ENCODE assay signal across 11 cellular contexts in genomic region chr2:191728710-191729597, GRCh38. TPM values are rescaled to one million over a fixed set of nuclear protein-coding genes. Genes with fewer than 3 reads are reported as not detected.
DNase-seq lines count a peak whose midpoint lies in the region; ATAC-seq and TF ChIP-seq lines count a peak whose summit lies in the region.
"Had no signal": no experiment of that assay in that cellular context is flagged by ENCODE, and none has a peak within 500 bp of the region (broad histone marks: within the 10 kb centered on the region; RNA-seq: fewer than 3 reads in every experiment).

No MANE protein-coding gene starts in this region.

- 76 to 84% methylated on average over 5 of the region's 5 CpGs for WGBS in upper lobe of left lung, 2 donors

- H3K4me2 ChIP-seq in GM23338 = no peak overlapping the region

- DNase-seq in AG10803 (ENCODE audit: low read depth) (peak; percentile 31), GM23338 (ENCODE audit: low spot score) (peak; percentile 21), NOMO-1 treated with DMSO at 0.1 percent for 48 hours (lab: John Stamatoyannopoulos, UW; ENCODE audit: unreplicated experiment) (peak; percentile 71), epithelial cell of esophagus (ENCODE audit: low read depth) (peak; percentile 26), cerebellar nuclear complex (lab: John Stamatoyannopoulos, UW) (no peak), NCI-H146 treated with DMSO at 0.1 percent for 48 hours (lab: John Stamatoyannopoulos, UW; ENCODE audit: unreplicated experiment) (no peak), GM10266 (ENCODE audit: extremely low spot score) (no peak), upper lobe of left lung (no peak)
- DNase-seq: NCI-H1105 treated with DMSO at 0.1 percent for 48 hours had no signal

- ATAC-seq in GM23338 = peak; percentile 33; the same call in 2 of the 3 replicates
- ATAC-seq in upper lobe of left lung (ENCODE audit: low FRiP score in 2 of 2) = no peak

- H3K9me3 Mint-ChIP-seq in GM23338 = no peaks in the 10 kb centered on the region
- H3K9me3 Mint-ChIP-seq: activated T-helper 1 cell treated with anti-CD3 and anti-CD28 coated beads, Interleukin-12 subunit alpha, Interleukin-12 subunit beta, Interleukin-2, Interleukin-4 antibody, amounts not matched to agents 30 ng/mL and 10 ng/mL and 1 ng/mL, durations not matched to agents 14 hours and 24 hours and 36 hours had no signal

- TF ChIP-seq EP300 in upper lobe of left lung (IDR thresholded peaks at IDR 0.05) = no peak

- H4K20me1 ChIP-seq in GM23338 (replicated peaks; ENCODE audit: insufficient read depth) = no peaks in the 10 kb centered on the region

- no peak for TF ChIP-seq POLR2A in upper lobe of left lung (IDR thresholded peaks at IDR 0.05)

- H3K4me3 Mint-ChIP-seq in GM23338 = no peak overlapping the region
- H3K4me3 Mint-ChIP-seq: activated T-helper 1 cell treated with anti-CD3 and anti-CD28 coated beads, Interleukin-12 subunit alpha, Interleukin-12 subunit beta, Interleukin-2, Interleukin-4 antibody, amounts not matched to agents 30 ng/mL and 10 ng/mL and 1 ng/mL, durations not matched to agents 14 hours and 24 hours and 36 hours had no signal

- TF ChIP-seq CTCF in AG10803 (conservative IDR thresholded peaks at IDR 0.05; ENCODE audit: low read length) (no peak), GM23338 (conservative IDR thresholded peaks at IDR 0.05; ENCODE audit: low read depth in 2 of 2) (peak; percentile 31 to 35; a peak in 3 of 4 replicates), epithelial cell of esophagus (IDR thresholded peaks at IDR 0.05; ENCODE audit: insufficient read depth, low read depth, low read length, missing control alignments) (peak; percentile 5), GM10266 (IDR thresholded peaks at IDR 0.05; ENCODE audit: control insufficient read depth, insufficient read depth, low read depth, missing control alignments) (no peak), upper lobe of left lung (IDR thresholded peaks at IDR 0.05) (no peak)

- H3K36me3 Mint-ChIP-seq in GM23338 (ENCODE audit: low read depth) = no peaks in the 10 kb centered on the region

- no peaks in the 10 kb centered on the region for H3K27me3 Mint-ChIP-seq in GM23338 (ENCODE audit: insufficient read depth, low read depth, poor library complexity)

- H3K9me3 ChIP-seq in upper lobe of left lung = no peaks in the 10 kb centered on the region

- peaks cover 3% of the 10 kb centered on the region; the same call in 2 of the 3 replicates for H3K4me1 Mint-ChIP-seq in GM23338

- H3K27ac ChIP-seq in GM23338 (ENCODE audit: low read depth) = no peak overlapping the region
- H3K27ac ChIP-seq in upper lobe of left lung = no peak overlapping the region
- H3K27ac ChIP-seq: skin epidermis had no signal

- H3K4me3 ChIP-seq in AG10803 (ENCODE audit: low read length) = no peak overlapping the region
- H3K4me3 ChIP-seq in GM23338 = no peak overlapping the region
- no peak overlapping the region for H3K4me3 ChIP-seq in epithelial cell of esophagus (ENCODE audit: low read length)
- H3K4me3 ChIP-seq in upper lobe of left lung = no peak overlapping the region
- H3K4me3 ChIP-seq: skin epidermis had no signal

- H3K27ac Mint-ChIP-seq in GM23338 = no peak overlapping the region
- H3K27ac Mint-ChIP-seq: activated T-helper 1 cell treated with anti-CD3 and anti-CD28 coated beads, Interleukin-12 subunit alpha, Interleukin-12 subunit beta, Interleukin-2, Interleukin-4 antibody, amounts not matched to agents 30 ng/mL and 10 ng/mL and 1 ng/mL, durations not matched to agents 14 hours and 24 hours and 36 hours had no signal

- H3K27me3 ChIP-seq in GM23338 (ENCODE audit: insufficient read depth) (no peaks in the 10 kb centered on the region), upper lobe of left lung (no peaks in the 10 kb centered on the region)

- H3K79me2 ChIP-seq in GM23338 (replicated peaks; ENCODE audit: insufficient read depth) = no peaks in the 10 kb centered on the region

- 0 out of 2 replicates have a peak, but pooled peaks cover 3% of the 10 kb centered on the region for H3K9me2 ChIP-seq in GM23338 (ENCODE audit: insufficient read depth)

- H3K36me3 ChIP-seq in GM23338 (ENCODE audit: insufficient read depth) = no peaks in the 10 kb centered on the region
- no peaks in the 10 kb centered on the region for H3K36me3 ChIP-seq in upper lobe of left lung

- peaks cover 19% of the 10 kb centered on the region; the same call in 1 of the 2 replicates for H3K4me1 ChIP-seq in GM23338 (ENCODE audit: insufficient read depth)
- H3K4me1 ChIP-seq in upper lobe of left lung = no peaks in the 10 kb centered on the region

- peak overlapping the region; percentile 15; the same call in 1 of the 2 replicates for H2AFZ ChIP-seq in GM23338

- no peaks in the 10 kb centered on the region for H3F3A ChIP-seq in GM23338 (replicated peaks; ENCODE audit: low read depth)

TF ChIP-seq in GM23338, 12 proteins besides CTCF, POLR2A, EP300 and RAD21:
- TF ChIP-seq STAT1 (IDR thresholded peaks at IDR 0.05; ENCODE audit: unreplicated experiment) (no peak), REST (IDR thresholded peaks at IDR 0.05; ENCODE audit: unreplicated experiment) (no peak), POLR2AphosphoS5 (IDR thresholded peaks at IDR 0.05; ENCODE audit: low read depth) (no peak), ZNF331 (CRISPR knock-in tag; IDR thresholded peaks at IDR 0.05; ENCODE audit: low read depth) (no peak), EZH2phosphoT487 (IDR thresholded peaks at IDR 0.05; ENCODE audit: unreplicated experiment) (no peak), CREB1 (CRISPR knock-in tag; IDR thresholded peaks at IDR 0.05; ENCODE audit: low read depth) (no peak)
TF ChIP-seq in GM23338: peak in this region for 0.

RNA-seq across cellular contexts. Expression of gene NABP1, which starts 51.0 kb away (rescaled TPM):
- 4.9 and 5.2 TPM in 2 replicates for total RNA-seq in GM23338 (2014; rRNA removed; shearing (Covaris generic))
- 5.3 and 5.6 TPM in 2 replicates for polyA plus RNA-seq in GM23338 (2016; fragmentation: Nextera tagmentation; extraction: Ambion mirVana)
- total RNA-seq in upper lobe of left lung = 100 to 1,000 TPM in 1 of 6 donors, 10 to 100 TPM in 5; 35.7 to 137 (median 46.9) TPM

Comparison
In these comparisons a context has a peak if more than half of its experiments do, and no peak if none do; other contexts are left out.
1. DNase-seq: peak in AG10803 (single experiment), GM23338 (single experiment), NOMO-1 treated with DMSO at 0.1 percent for 48 hours (single experiment) and epithelial cell of esophagus (single experiment); none in cerebellar nuclear complex (0 of 2), NCI-H146 treated with DMSO at 0.1 percent for 48 hours (single experiment), GM10266 (single experiment) and upper lobe of left lung (0 of 2).
2. CTCF ChIP-seq: peak in GM23338 (2 of 2) and epithelial cell of esophagus (single experiment); none in AG10803 (single experiment), GM10266 (single experiment) and upper lobe of left lung (0 of 6).